In the genomic region with DNA sequence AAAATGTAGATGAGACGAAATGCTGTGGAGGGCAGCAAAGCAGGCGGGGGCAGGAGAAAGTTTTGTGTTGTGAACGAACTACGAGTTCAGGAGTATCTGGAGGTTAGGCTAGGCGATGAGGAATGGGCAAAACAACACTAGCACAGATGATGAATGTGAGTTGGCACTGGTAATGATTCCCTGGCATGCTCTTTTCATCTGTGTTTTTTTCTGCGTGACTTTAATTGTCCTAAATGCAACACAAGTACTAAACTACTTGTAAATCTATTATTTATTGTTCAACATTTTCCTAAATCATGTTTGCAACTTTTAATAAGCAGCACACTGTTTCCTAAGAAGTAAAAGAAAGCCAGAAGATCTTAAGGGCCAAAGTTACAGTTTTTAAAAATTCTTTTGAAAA, we compare ENCODE assay signal across 1 cellular context.
TF ChIP-seq lines count a peak whose summit lies in the region.

No MANE protein-coding gene starts in this region.

TF ChIP-seq in K562, 482 proteins besides CTCF, POLR2A, EP300 and RAD21 (continued from another document):
- TF ChIP-seq, protein P1, sequence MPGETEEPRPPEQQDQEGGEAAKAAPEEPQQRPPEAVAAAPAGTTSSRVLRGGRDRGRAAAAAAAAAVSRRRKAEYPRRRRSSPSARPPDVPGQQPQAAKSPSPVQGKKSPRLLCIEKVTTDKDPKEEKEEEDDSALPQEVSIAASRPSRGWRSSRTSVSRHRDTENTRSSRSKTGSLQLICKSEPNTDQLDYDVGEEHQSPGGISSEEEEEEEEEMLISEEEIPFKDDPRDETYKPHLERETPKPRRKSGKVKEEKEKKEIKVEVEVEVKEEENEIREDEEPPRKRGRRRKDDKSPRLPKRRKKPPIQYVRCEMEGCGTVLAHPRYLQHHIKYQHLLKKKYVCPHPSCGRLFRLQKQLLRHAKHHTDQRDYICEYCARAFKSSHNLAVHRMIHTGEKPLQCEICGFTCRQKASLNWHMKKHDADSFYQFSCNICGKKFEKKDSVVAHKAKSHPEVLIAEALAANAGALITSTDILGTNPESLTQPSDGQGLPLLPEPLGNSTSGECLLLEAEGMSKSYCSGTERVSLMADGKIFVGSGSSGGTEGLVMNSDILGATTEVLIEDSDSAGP (CRISPR knock-in tag; IDR thresholded peaks at IDR 0.05) = no peak
- TF ChIP-seq ATF1 (CRISPR knock-in tag; IDR thresholded peaks at IDR 0.05) (no peak), ATF1 (tag; IDR thresholded peaks at IDR 0.05) (no peak), TEAD4 (IDR thresholded peaks at IDR 0.05; ENCODE audit: low read length) (no peak), TEAD4 (CRISPR knock-in tag; IDR thresholded peaks at IDR 0.05; ENCODE audit: borderline replicate concordance) (no peak), HDAC6 (IDR thresholded peaks at IDR 0.05; ENCODE audit: low read depth, low read length) (no peak), ZNF830 (CRISPR knock-in tag; IDR thresholded peaks at IDR 0.05) (no peak), TRIM24 (IDR thresholded peaks at IDR 0.05) (no peak), ZNF75A (CRISPR knock-in tag; IDR thresholded peaks at IDR 0.05) (no peak), GTF2F1 (IDR thresholded peaks at IDR 0.05; ENCODE audit: low read depth, low read length) (no peak), ZFPM2 (CRISPR knock-in tag; IDR thresholded peaks at IDR 0.05) (no peak), POLR2AphosphoS5 (IDR thresholded peaks at IDR 0.05; ENCODE audit: control insufficient read depth, insufficient read depth, low read depth, low read length) (no peak), SRSF7 (optimal IDR thresholded peaks at IDR 0.05; ENCODE audit: low read depth, low read length) (no peak), BMI1 (IDR thresholded peaks at IDR 0.05; ENCODE audit: low read length) (no peak), HNRNPH1 (optimal IDR thresholded peaks at IDR 0.05; ENCODE audit: low read depth, low read length) (no peak)
- TF ChIP-seq, protein P2, sequence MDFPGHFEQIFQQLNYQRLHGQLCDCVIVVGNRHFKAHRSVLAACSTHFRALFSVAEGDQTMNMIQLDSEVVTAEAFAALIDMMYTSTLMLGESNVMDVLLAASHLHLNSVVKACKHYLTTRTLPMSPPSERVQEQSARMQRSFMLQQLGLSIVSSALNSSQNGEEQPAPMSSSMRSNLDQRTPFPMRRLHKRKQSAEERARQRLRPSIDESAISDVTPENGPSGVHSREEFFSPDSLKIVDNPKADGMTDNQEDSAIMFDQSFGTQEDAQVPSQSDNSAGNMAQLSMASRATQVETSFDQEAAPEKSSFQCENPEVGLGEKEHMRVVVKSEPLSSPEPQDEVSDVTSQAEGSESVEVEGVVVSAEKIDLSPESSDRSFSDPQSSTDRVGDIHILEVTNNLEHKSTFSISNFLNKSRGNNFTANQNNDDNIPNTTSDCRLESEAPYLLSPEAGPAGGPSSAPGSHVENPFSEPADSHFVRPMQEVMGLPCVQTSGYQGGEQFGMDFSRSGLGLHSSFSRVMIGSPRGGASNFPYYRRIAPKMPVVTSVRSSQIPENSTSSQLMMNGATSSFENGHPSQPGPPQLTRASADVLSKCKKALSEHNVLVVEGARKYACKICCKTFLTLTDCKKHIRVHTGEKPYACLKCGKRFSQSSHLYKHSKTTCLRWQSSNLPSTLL (IDR thresholded peaks at IDR 0.05) = no peak
- TF ChIP-seq, protein P3, sequence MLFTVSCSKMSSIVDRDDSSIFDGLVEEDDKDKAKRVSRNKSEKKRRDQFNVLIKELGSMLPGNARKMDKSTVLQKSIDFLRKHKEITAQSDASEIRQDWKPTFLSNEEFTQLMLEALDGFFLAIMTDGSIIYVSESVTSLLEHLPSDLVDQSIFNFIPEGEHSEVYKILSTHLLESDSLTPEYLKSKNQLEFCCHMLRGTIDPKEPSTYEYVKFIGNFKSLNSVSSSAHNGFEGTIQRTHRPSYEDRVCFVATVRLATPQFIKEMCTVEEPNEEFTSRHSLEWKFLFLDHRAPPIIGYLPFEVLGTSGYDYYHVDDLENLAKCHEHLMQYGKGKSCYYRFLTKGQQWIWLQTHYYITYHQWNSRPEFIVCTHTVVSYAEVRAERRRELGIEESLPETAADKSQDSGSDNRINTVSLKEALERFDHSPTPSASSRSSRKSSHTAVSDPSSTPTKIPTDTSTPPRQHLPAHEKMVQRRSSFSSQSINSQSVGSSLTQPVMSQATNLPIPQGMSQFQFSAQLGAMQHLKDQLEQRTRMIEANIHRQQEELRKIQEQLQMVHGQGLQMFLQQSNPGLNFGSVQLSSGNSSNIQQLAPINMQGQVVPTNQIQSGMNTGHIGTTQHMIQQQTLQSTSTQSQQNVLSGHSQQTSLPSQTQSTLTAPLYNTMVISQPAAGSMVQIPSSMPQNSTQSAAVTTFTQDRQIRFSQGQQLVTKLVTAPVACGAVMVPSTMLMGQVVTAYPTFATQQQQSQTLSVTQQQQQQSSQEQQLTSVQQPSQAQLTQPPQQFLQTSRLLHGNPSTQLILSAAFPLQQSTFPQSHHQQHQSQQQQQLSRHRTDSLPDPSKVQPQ (CRISPR knock-in tag; IDR thresholded peaks at IDR 0.05; ENCODE audit: borderline replicate concordance) = no peak
- TF ChIP-seq, protein P4, sequence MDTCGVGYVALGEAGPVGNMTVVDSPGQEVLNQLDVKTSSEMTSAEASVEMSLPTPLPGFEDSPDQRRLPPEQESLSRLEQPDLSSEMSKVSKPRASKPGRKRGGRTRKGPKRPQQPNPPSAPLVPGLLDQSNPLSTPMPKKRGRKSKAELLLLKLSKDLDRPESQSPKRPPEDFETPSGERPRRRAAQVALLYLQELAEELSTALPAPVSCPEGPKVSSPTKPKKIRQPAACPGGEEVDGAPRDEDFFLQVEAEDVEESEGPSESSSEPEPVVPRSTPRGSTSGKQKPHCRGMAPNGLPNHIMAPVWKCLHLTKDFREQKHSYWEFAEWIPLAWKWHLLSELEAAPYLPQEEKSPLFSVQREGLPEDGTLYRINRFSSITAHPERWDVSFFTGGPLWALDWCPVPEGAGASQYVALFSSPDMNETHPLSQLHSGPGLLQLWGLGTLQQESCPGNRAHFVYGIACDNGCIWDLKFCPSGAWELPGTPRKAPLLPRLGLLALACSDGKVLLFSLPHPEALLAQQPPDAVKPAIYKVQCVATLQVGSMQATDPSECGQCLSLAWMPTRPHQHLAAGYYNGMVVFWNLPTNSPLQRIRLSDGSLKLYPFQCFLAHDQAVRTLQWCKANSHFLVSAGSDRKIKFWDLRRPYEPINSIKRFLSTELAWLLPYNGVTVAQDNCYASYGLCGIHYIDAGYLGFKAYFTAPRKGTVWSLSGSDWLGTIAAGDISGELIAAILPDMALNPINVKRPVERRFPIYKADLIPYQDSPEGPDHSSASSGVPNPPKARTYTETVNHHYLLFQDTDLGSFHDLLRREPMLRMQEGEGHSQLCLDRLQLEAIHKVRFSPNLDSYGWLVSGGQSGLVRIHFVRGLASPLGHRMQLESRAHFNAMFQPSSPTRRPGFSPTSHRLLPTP (IDR thresholded peaks at IDR 0.05; ENCODE audit: borderline replicate concordance, extremely low read depth, insufficient read length) = no peak
